In the genomic region with DNA sequence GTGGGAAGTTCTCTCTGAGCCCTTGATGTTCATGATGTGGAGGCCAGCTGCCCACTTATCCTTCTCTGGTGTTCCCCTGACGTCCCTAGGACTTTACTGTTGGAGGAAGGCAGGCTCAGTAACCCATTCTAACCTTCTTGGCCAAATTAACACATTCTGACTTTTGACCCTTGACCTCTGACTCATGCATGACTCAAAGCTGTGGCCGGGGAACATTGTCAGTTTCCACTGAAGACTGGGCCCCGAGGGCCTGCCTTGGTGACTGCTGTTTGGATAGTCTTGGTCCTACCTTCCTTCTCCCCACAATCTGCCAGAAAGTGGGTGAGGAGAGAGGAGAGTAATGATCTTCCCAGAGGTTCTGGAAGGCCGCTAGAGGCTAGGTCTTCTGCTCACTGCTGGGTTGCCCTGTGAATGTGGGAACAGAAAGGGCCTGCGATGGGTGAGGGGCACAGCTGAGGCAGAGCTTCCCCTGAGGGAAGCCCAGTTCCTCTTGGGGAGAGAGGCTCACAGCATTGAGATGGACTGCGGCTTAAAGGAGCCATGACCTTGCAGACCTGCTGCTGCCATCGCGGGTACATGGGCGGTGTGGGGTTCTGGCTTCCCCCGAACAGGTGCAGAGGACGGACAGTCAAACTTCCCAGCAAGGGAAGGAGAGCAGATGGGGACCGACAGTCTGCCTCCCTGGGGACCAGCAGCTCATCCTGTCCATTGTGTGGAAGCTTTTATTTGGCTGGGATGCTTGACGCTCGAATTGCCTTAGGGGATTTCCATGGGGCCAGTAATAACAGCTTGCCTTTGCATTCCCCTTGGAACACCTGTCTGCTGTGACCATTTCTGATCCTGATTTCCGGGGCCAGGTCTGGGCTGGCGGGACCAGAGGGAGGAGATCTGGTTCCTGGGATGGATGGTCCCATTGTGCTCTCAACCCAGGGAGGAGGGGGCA, we compare ENCODE assay signal across 8 cellular contexts. TPM values are rescaled to one million over a fixed set of nuclear protein-coding genes. Genes with fewer than 3 reads are reported as not detected.
DNase-seq lines count a peak whose midpoint lies in the region; ATAC-seq and TF ChIP-seq lines count a peak whose summit lies in the region.

No MANE protein-coding gene starts in this region.

- no peak overlapping the region for H2BK5ac ChIP-seq in IMR-90 (ENCODE audit: low read depth, low read length, poor library complexity, severe bottlenecking)

- H3K4me3 ChIP-seq in IMR-90 (ENCODE audit: insufficient read depth, low read depth, low read length): no peak overlapping the region
- no peak overlapping the region for H3K4me3 ChIP-seq in SJCRH30
- H3K4me3 ChIP-seq in CD8-positive, alpha-beta memory T cell (ENCODE audit: low read length): no peak overlapping the region

- H3K18ac ChIP-seq in IMR-90 (ENCODE audit: low read depth, low read length): no peak overlapping the region

- no peak overlapping the region for H2BK120ac ChIP-seq in IMR-90 (ENCODE audit: low read depth, low read length)

- no peak overlapping the region for H3K23ac ChIP-seq in IMR-90 (ENCODE audit: low read depth, low read length)

- no peak overlapping the region for H2AK5ac ChIP-seq in IMR-90 (ENCODE audit: low read depth, low read length)

- no peak overlapping the region for H3K9ac ChIP-seq in IMR-90 (ENCODE audit: low read depth, low read length)

- DNase-seq in COLO829 (ENCODE audit: low spot score) (peak; percentile 10), IMR-90 (peak; percentile 34), SJCRH30 (peak; percentile 93 to 99), islet precursor cell (peak; percentile 86), epidermal melanocyte (ENCODE audit: insufficient read length, low spot score) (no peak), inferior parietal cortex (ENCODE audit: extremely low spot score) (no peak)
- DNase-seq in CD8-positive, alpha-beta memory T cell: no peak

- no peak overlapping the region for H2AK9ac ChIP-seq in IMR-90 (replicated peaks; ENCODE audit: low read depth, low read length, poor library complexity)

- in situ Hi-C loops in IMR-90 (cut with MboI; ENCODE audit: low sequenced_read_pairs): no loop called here

- no peak overlapping the region for H4K5ac ChIP-seq in IMR-90 (ENCODE audit: low read depth, low read length)

- POLR2A ChIA-PET in IMR-90 (lab: Charles Lee; ENCODE audit: unreplicated experiment): no interaction called here
- POLR2A ChIA-PET in CD8-positive, alpha-beta memory T cell (lab: Charles Lee): no interaction called here

- no peak overlapping the region for H3K4me3 Mint-ChIP-seq in CD8-positive, alpha-beta memory T cell

- H2BK20ac ChIP-seq in IMR-90 (ENCODE audit: low read depth, low read length): no peak overlapping the region

- H3K9me3 ChIP-seq in IMR-90 (ENCODE audit: control insufficient read depth, insufficient read depth, low read length) (no peaks in the 10 kb centered on the region), SJCRH30 (replicated peaks) (no peaks in the 10 kb centered on the region)
- no peaks in the 10 kb centered on the region for H3K9me3 ChIP-seq in CD8-positive, alpha-beta memory T cell (ENCODE audit: low read length)

- TF ChIP-seq POLR2A in IMR-90 (IDR thresholded peaks at IDR 0.05; ENCODE audit: low read depth, low read length): no peak

- peaks cover 0 to 3% of the 10 kb centered on the region in 2 donors for H3K27me3 Mint-ChIP-seq in CD8-positive, alpha-beta memory T cell

- no peak overlapping the region for H4K8ac ChIP-seq in IMR-90 (ENCODE audit: low read depth in 2 of 2, low read length in 2 of 2)

- H3K4ac ChIP-seq in IMR-90 (ENCODE audit: low read depth, low read length): no peak overlapping the region

- H3K4me2 ChIP-seq in IMR-90 (ENCODE audit: low read depth, low read length): no peak overlapping the region

- no peak for TF ChIP-seq RAD21 in IMR-90 (IDR thresholded peaks at IDR 0.05; ENCODE audit: low read length)

- H3K36me3 ChIP-seq in IMR-90 (ENCODE audit: control insufficient read depth, insufficient read depth, low read length) (no peaks in the 10 kb centered on the region), SJCRH30 (no peaks in the 10 kb centered on the region; the same call in 1 of the 2 replicates)
- H3K36me3 ChIP-seq in CD8-positive, alpha-beta memory T cell (ENCODE audit: insufficient read depth, low read length): no peaks in the 10 kb centered on the region

- peak overlapping the region; percentile 9 for H2AFZ ChIP-seq in IMR-90 (replicated peaks; ENCODE audit: low read length, poor library complexity)

- H3K4me1 Mint-ChIP-seq in CD8-positive, alpha-beta memory T cell: peaks cover 0 to 1% (median 0%) of the 10 kb centered on the region in 3 donors

- H3K36me3 Mint-ChIP-seq in CD8-positive, alpha-beta memory T cell: no peaks in the 10 kb centered on the region

- 0 out of 2 replicates have a peak overlapping the region, but pooled peaks have one; percentile 29 for H3K14ac ChIP-seq in IMR-90 (replicated peaks; ENCODE audit: low read depth, low read length)

- no peaks in the 10 kb centered on the region for H3K79me1 ChIP-seq in IMR-90 (ENCODE audit: low read depth in 1 of 2, low read length in 2 of 2)

- CTCF ChIA-PET in IMR-90 (lab: Yijun Ruan, JAX): no interaction called here
- CTCF ChIA-PET in CD8-positive, alpha-beta memory T cell (lab: Charles Lee): no interaction called here

- intact Hi-C loops in IMR-90 (cut with micrococcal nuclease): no loop called here

- H3K9me3 Mint-ChIP-seq in CD8-positive, alpha-beta memory T cell: no peaks in the 10 kb centered on the region

- dilution Hi-C loops in IMR-90 (cut with HindIII; ENCODE audit: low sequenced_read_pairs, unreplicated experiment): no loop called here

- H3K27me3 ChIP-seq in IMR-90 (ENCODE audit: control insufficient read depth, insufficient read depth, low read length): peaks cover 2% of the 10 kb centered on the region; the same call in 1 of the 2 replicates
- no peaks in the 10 kb centered on the region for H3K27me3 ChIP-seq in SJCRH30
- H3K27me3 ChIP-seq in CD8-positive, alpha-beta memory T cell (ENCODE audit: insufficient read depth, low read length, poor library complexity, severe bottlenecking): no peaks in the 10 kb centered on the region

- peaks cover 2% of the 10 kb centered on the region; the same call in 1 of the 2 replicates for H3K9me1 ChIP-seq in IMR-90 (ENCODE audit: insufficient read depth, low read length)

- no TSS peak for BruUV-seq in IMR-90 (replicated peaks; lab: Mats Ljungman, UMichigan)

- H3K27ac ChIP-seq in IMR-90 (ENCODE audit: insufficient read depth, low read length): no peak overlapping the region
- H3K27ac ChIP-seq in SJCRH30: peak overlapping the region; percentile 80
- no peak overlapping the region for H3K27ac ChIP-seq in CD8-positive, alpha-beta memory T cell (ENCODE audit: low read depth, low read length)

- H3K4me1 ChIP-seq in IMR-90 (ENCODE audit: control insufficient read depth, insufficient read depth, low read length): peaks cover 8% of the 10 kb centered on the region; the same call in 1 of the 2 replicates
- peaks cover 43% of the 10 kb centered on the region for H3K4me1 ChIP-seq in SJCRH30
- H3K4me1 ChIP-seq in CD8-positive, alpha-beta memory T cell (ENCODE audit: insufficient read depth, low read length): no peaks in the 10 kb centered on the region

- ATAC-seq in IMR-90 (ENCODE audit: low read depth) (peak; percentile 56), HG03378 (IDR thresholded peaks at IDR 0.05; ENCODE audit: unreplicated experiment) (no peak)

- H4K91ac ChIP-seq in IMR-90 (ENCODE audit: insufficient read depth, low read depth, low read length): no peak overlapping the region

- no peak for TF ChIP-seq CTCF in IMR-90 (conservative IDR thresholded peaks at IDR 0.05; ENCODE audit: low read depth, low read length)

- H4K20me1 ChIP-seq in IMR-90 (ENCODE audit: insufficient read depth, low read length): no peaks in the 10 kb centered on the region

- H3K56ac ChIP-seq in IMR-90 (ENCODE audit: extremely low read depth, insufficient read depth, low read length): no peak overlapping the region

- no peak overlapping the region for H2BK15ac ChIP-seq in IMR-90 (ENCODE audit: low read depth, low read length)

- H3K27ac Mint-ChIP-seq in CD8-positive, alpha-beta memory T cell: peak overlapping the region in 1 of 8 donors; percentile 7

- whole genome bisulfite sequencing in IMR-90 (ENCODE audit: extremely low coverage in 2 of 2, insufficient read length in 1 of 2), 2 experiments: 67% methylated on average over 3 of the region's 16 CpGs; no CpG with 5 or more reads in 1 of the 2 experiments

TF ChIP-seq in IMR-90, 13 proteins besides CTCF, POLR2A, EP300 and RAD21:
- TF ChIP-seq MAZ (IDR thresholded peaks at IDR 0.05; ENCODE audit: borderline replicate concordance, low read depth, low read length): no peak
- no peak for TF ChIP-seq MAFK (IDR thresholded peaks at IDR 0.05; ENCODE audit: low read depth, low read length)
- peak; percentile 16; the same call in 1 of the 2 replicates for TF ChIP-seq FOS (IDR thresholded peaks at IDR 0.05; ENCODE audit: low read depth, low read length)
- no peak for TF ChIP-seq SMC3 (IDR thresholded peaks at IDR 0.05; ENCODE audit: low read depth, low read length)

RNA-seq across cellular contexts. Expression of a gene that starts 43.8 kb away (rescaled TPM):
- under 0.01 TPM in 2 replicates for total RNA-seq in IMR-90 (2012; rRNA removed)
- 0.31 and 0.33 TPM in 2 replicates for polyA plus RNA-seq in IMR-90 (2012; rRNA removed)
- 0.14 and 0.34 TPM in 2 replicates for polyA plus RNA-seq in IMR-90 (2012; cell fraction: cytosol; rRNA removed)
- 2.5 and 4.3 TPM in 2 replicates for polyA plus RNA-seq in IMR-90 (2012; cell fraction: nucleus; rRNA removed; ENCODE audit: low replicate concordance)
- total RNA-seq in SJCRH30 (2014; rRNA removed; shearing (Covaris generic)): 6.4 and 7.6 TPM in 2 replicates
- total RNA-seq in CD8-positive, alpha-beta memory T cell: not detected
- 0.06 TPM for polyA plus RNA-seq in CD8-positive, alpha-beta memory T cell

Comparison
In these comparisons a context has a peak if more than half of its experiments do, and no peak if none do; other contexts are left out.
1. DNase-seq: peak in COLO829 (single experiment), IMR-90 (single experiment), SJCRH30 (2 of 2) and islet precursor cell (single experiment); none in CD8-positive, alpha-beta memory T cell (0 of 5), epidermal melanocyte (single experiment) and inferior parietal cortex (single experiment).